Comparison of ENCODE assay signal across 8 cellular contexts in the genomic region with DNA sequence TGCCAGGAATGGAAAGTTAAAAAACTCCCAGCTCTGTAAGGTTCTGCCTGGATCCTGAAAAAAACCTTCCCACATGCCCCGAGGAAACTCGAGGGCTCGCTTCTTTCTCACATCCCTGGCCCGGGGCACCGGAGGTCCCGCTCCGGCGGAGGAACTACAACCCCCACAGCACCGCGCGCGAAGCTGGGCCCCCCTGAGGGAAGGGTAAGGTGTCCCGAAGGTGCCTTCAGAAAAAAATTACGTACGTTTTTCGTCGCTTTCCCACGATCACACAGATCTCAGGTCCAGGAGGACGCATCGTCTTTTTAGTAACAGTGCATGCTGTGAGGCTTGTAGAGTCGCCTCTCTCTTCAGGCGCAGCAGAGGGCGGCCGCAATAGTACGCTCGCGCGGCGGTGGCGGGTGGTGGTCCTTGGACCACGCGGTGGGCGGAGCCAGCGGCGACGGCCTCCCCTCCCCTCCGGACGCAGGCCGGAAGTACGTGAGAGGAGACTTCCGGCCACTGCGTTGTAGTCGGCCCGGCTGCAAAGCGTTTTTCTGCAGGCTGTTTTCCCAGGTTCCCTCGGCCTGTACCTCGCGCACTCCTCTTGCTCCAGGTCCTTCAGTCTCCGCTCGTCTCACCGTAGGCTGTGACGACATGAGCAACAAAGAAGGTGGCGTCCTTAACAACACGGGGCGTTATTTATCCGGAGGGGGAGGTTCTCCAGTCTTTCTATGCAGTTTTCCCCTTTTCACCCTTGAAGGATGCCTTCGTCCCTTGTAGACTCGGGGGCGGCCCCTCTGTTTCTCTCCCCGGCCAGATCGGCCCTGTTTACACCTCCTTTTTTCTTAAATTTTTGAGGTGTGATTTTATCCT. TPM values are rescaled to one million over a fixed set of nuclear protein-coding genes. Genes with fewer than 3 reads are reported as not detected.
DNase-seq lines count a peak whose midpoint lies in the region; ATAC-seq and TF ChIP-seq lines count a peak whose summit lies in the region.

A gene with protein sequence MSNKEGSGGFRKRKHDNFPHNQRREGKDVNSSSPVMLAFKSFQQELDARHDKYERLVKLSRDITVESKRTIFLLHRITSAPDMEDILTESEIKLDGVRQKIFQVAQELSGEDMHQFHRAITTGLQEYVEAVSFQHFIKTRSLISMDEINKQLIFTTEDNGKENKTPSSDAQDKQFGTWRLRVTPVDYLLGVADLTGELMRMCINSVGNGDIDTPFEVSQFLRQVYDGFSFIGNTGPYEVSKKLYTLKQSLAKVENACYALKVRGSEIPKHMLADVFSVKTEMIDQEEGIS (plus strand): TSS at position 495 of the 855 bp plus-strand sequence. CDS start 142 bp downstream, at position 637.

- H3K27ac ChIP-seq in SU-DHL-6 (ENCODE audit: low read depth, low read length) (peak within 1 kb of the TSS; percentile 82), thymus (ENCODE audit: low read depth) (peak within 1 kb of the TSS; percentile 99)

- H4K20me1 ChIP-seq in SU-DHL-6 (ENCODE audit: low read depth, low read length), result no peaks in the 10 kb centered on the region

- H3K27me3 ChIP-seq in SU-DHL-6 (ENCODE audit: low read length) (no peaks in the 10 kb centered on the region), thymus (ENCODE audit: control insufficient read depth, insufficient read depth) (no peaks in the 10 kb centered on the region)

- peak within 1 kb of the TSS; percentile 78 for H3K4me2 ChIP-seq in SU-DHL-6 (ENCODE audit: low read depth, low read length, poor library complexity, severe bottlenecking)

- peaks cover 30% of the 10 kb centered on the region for H3K79me2 ChIP-seq in SU-DHL-6 (ENCODE audit: insufficient read depth, low read length)

- peak; percentile 92 for ATAC-seq in HG02623 (IDR thresholded peaks at IDR 0.05; ENCODE audit: unreplicated experiment)
- peak; percentile 87 for ATAC-seq in activated naive CD8-positive, alpha-beta T cell treated with anti-CD3 and anti-CD28 coated beads, Interleukin-2, amount 10 ng/mL, durations not matched to agents 7 days and 5 days (ENCODE audit: low read depth)

- H3K4me3 ChIP-seq in SU-DHL-6 (ENCODE audit: insufficient read depth, low read length, poor library complexity, severe bottlenecking) (peak within 1 kb of the TSS; percentile 82), thymus (ENCODE audit: low read length) (peak within 1 kb of the TSS; percentile 90)

- intact Hi-C loops in head of caudate nucleus (cut with DNase I), result loop anchor here (5.0 kb wide), 2 partner anchors 106 to 191 kb away; a partner anchor contains a TSS

- H3K27ac Mint-ChIP-seq in activated naive CD8-positive, alpha-beta T cell treated with anti-CD3 and anti-CD28 coated beads, Interleukin-2, amount 10 ng/mL, durations not matched to agents 7 days and 5 days, result peak within 1 kb of the TSS; percentile 99
- H3K27ac Mint-ChIP-seq in osteocyte (ENCODE audit: unreplicated experiment), result peak within 1 kb of the TSS; percentile 100

- H3K36me3 Mint-ChIP-seq in activated naive CD8-positive, alpha-beta T cell treated with anti-CD3 and anti-CD28 coated beads, Interleukin-2, amount 10 ng/mL, durations not matched to agents 7 days and 5 days, result peaks cover 9% of the 10 kb centered on the region
- H3K36me3 Mint-ChIP-seq in osteocyte (ENCODE audit: unreplicated experiment), result peaks cover 5% of the 10 kb centered on the region

- no peaks in the 10 kb centered on the region for H3K9me3 Mint-ChIP-seq in activated naive CD8-positive, alpha-beta T cell treated with anti-CD3 and anti-CD28 coated beads, Interleukin-2, amount 10 ng/mL, durations not matched to agents 7 days and 5 days
- no peaks in the 10 kb centered on the region for H3K9me3 Mint-ChIP-seq in osteocyte (ENCODE audit: unreplicated experiment)

- no peaks in the 10 kb centered on the region; the same call in 1 of the 2 replicates for H3K36me3 ChIP-seq in SU-DHL-6 (ENCODE audit: low read length)
- peaks cover 3% of the 10 kb centered on the region for H3K36me3 ChIP-seq in thymus (ENCODE audit: control insufficient read depth, insufficient read depth)

- H3K27me3 Mint-ChIP-seq in activated naive CD8-positive, alpha-beta T cell treated with anti-CD3 and anti-CD28 coated beads, Interleukin-2, amount 10 ng/mL, durations not matched to agents 7 days and 5 days, result no peaks in the 10 kb centered on the region
- no peaks in the 10 kb centered on the region for H3K27me3 Mint-ChIP-seq in osteocyte (ENCODE audit: unreplicated experiment)

- POLR2A ChIA-PET in GM10248 (lab: Yijun Ruan, JAX), result no interaction called here
- POLR2A ChIA-PET in activated naive CD8-positive, alpha-beta T cell treated with anti-CD3 and anti-CD28 coated beads, Interleukin-2, amount 10 ng/mL, durations not matched to agents 7 days and 5 days (lab: Charles Lee), result interaction anchor here (0.6 to 1.3 kb wide), 5 partner anchors 68 to 286 kb away, joined by 3 to 9 read pairs (median 5); a partner anchor contains a TSS

- peak within 1 kb of the TSS; percentile 79 for H3K9ac ChIP-seq in SU-DHL-6 (ENCODE audit: low read length)

- peaks cover 10% of the 10 kb centered on the region for H3K4me1 ChIP-seq in thymus (ENCODE audit: control insufficient read depth, insufficient read depth, low read length)

- H3K4me1 Mint-ChIP-seq in activated naive CD8-positive, alpha-beta T cell treated with anti-CD3 and anti-CD28 coated beads, Interleukin-2, amount 10 ng/mL, durations not matched to agents 7 days and 5 days, result peaks cover 21% of the 10 kb centered on the region
- peaks cover 27% of the 10 kb centered on the region for H3K4me1 Mint-ChIP-seq in osteocyte (ENCODE audit: unreplicated experiment)

- CTCF ChIA-PET in GM10248 (lab: Yijun Ruan, JAX), result interaction anchor here (1.2 kb wide), 1 partner anchor 21 kb away, joined by 7 read pairs; no protein-coding TSS in a partner anchor

- H3K9me3 ChIP-seq in SU-DHL-6 (ENCODE audit: insufficient read depth, low read length) (no peaks in the 10 kb centered on the region), thymus (ENCODE audit: control insufficient read depth) (no peaks in the 10 kb centered on the region)

- H3F3A ChIP-seq in SU-DHL-6 (ENCODE audit: insufficient read depth), result 0 out of 2 replicates have a peak, but pooled peaks cover 4% of the 10 kb centered on the region

- H3K9me2 ChIP-seq in SU-DHL-6 (replicated peaks; ENCODE audit: insufficient read depth, low read length), result no peaks in the 10 kb centered on the region

- H2AFZ ChIP-seq in SU-DHL-6 (ENCODE audit: low read depth, low read length, severe bottlenecking), result peak within 1 kb of the TSS; percentile 81

- WGBS in thymus, result under 1% methylated on average over 61 of the region's 61 CpGs

- peak within 1 kb of the TSS; percentile 92 for H3K4me3 Mint-ChIP-seq in activated naive CD8-positive, alpha-beta T cell treated with anti-CD3 and anti-CD28 coated beads, Interleukin-2, amount 10 ng/mL, durations not matched to agents 7 days and 5 days
- H3K4me3 Mint-ChIP-seq in osteocyte (ENCODE audit: unreplicated experiment), result peak within 1 kb of the TSS; percentile 98

- DNase-seq in GM10248 (ENCODE audit: extremely low spot score), result peak; percentile 95
- peak; percentile 78 for DNase-seq in NCI-H1105 (lab: John Stamatoyannopoulos, UW)
- DNase-seq in activated naive CD8-positive, alpha-beta T cell treated with anti-CD3 and anti-CD28 coated beads, Interleukin-2, amount 10 ng/mL, durations not matched to agents 7 days and 5 days, result peak; percentile 94
- DNase-seq in head of caudate nucleus, result peak; percentile 75 to 95 (median 91)
- DNase-seq in osteocyte (ENCODE audit: extremely low spot score, unreplicated experiment), result peak; percentile 97

- TF ChIP-seq CTCF in GM10248 (IDR thresholded peaks at IDR 0.05; ENCODE audit: control extremely low read depth, extremely low read depth, low read depth, missing control alignments) (no peak), SU-DHL-6 (IDR thresholded peaks at IDR 0.05; ENCODE audit: insufficient read depth, low read length, poor library complexity, severe bottlenecking) (no peak), osteocyte (IDR thresholded peaks at IDR 0.05) (no peak)

RNA-seq across cellular contexts. Expression of the gene that starts here (rescaled TPM):
- 10 to 100 TPM; 37.7 to 45.7 TPM for total RNA-seq in activated naive CD8-positive, alpha-beta T cell treated with anti-CD3 and anti-CD28 coated beads, Interleukin-2, amount 10 ng/mL, durations not matched to agents 7 days and 5 days
- 44.1 and 45.2 TPM in 2 replicates for total RNA-seq in osteocyte
- polyA plus RNA-seq in thymus, result 36.9 TPM

Comparison
In these comparisons a context has a peak if more than half of its experiments do, and no peak if none do; other contexts are left out.
1. Peak in every context shown above with its lines: DNase-seq, ATAC-seq, H3K4me3 ChIP-seq and H3K27ac ChIP-seq.